Comparison of ENCODE assay signal across 8 cellular contexts in the genomic region with DNA sequence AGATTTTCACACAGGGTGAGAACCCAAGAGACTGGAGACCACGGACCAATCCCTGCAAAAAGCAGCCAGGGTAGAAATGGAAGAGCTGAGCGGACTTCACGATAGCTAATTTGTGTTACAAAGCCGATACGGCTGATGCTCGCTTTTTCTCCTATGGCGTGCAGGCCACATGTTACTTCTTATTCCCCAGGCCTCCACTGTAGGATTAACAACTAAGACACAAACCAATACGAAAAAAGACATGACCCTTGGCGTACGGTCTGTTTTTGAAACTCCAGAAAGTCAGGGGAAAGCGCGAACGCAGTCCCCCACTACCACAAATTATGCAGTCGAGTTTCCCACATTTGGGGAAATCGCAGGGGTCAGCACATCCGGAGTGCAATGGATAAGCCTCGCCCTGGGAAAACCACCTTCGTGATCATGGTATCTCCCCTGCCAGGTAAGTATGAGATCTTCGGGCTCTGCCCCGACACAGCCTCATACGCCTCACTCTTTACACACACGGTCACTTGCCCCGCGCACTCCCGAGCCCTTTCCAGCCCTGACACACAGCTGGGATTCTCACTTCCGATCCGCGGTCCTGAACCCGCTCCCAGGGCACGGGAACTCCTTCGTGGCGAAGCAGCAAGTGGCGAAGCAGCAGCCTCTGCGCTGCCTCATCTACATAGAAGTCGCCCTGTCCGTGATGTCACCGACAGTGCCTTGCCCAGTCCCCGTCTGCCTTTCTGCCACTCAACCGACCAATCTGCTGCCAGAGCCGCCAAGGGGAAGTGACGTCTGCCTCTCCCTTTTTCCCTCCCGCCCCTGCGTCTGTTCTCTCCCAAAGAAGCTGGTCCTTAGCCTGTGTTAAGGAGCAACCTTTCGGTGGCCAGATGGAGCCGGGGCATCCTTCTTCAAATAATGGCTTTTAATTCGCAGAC. TPM values are rescaled to one million over a fixed set of nuclear protein-coding genes. Genes with fewer than 3 reads are reported as not detected.
DNase-seq lines count a peak whose midpoint lies in the region; ATAC-seq, FAIRE-seq and TF ChIP-seq lines count a peak whose summit lies in the region.
"Not testable (repeated sequence)": the region's sequence is repeated elsewhere in the genome, so short reads cannot be mapped to it uniquely, and the experiment has no call there.

Gene RNU1-3, minus strand, starts transcription at position 447 of the 920 bp plus-strand sequence.

- FAIRE-seq in endometrium (lab: Jason Lieb, UNC), result peak; percentile 99

- CTCF ChIA-PET in activated CD8-positive, alpha-beta memory T cell treated with anti-CD3 and anti-CD28 coated beads for 36 hours (lab: Charles Lee), result not testable (repeated sequence)

- ATAC-seq in GM18520 (IDR thresholded peaks at IDR 0.05; ENCODE audit: unreplicated experiment), result peak; percentile 95
- peak; percentile 95 for ATAC-seq in GM21447 (IDR thresholded peaks at IDR 0.05; ENCODE audit: unreplicated experiment)
- peak; percentile 76 for ATAC-seq in HG02884 (IDR thresholded peaks at IDR 0.05; ENCODE audit: unreplicated experiment)
- peak; percentile 92 for ATAC-seq in HG03520 (IDR thresholded peaks at IDR 0.05; ENCODE audit: unreplicated experiment)
- peak; percentile 98 for ATAC-seq in upper lobe of right lung

- not testable (repeated sequence) for H3K4me3 ChIP-seq in upper lobe of right lung

- POLR2A ChIA-PET in activated CD8-positive, alpha-beta memory T cell treated with anti-CD3 and anti-CD28 coated beads for 36 hours (lab: Charles Lee), result not testable (repeated sequence)

- intact Hi-C loops in upper lobe of right lung (cut with DNase I), result not testable (repeated sequence)

- TF ChIP-seq CTCF in upper lobe of right lung (IDR thresholded peaks at IDR 0.05), result not testable (repeated sequence)

- not testable (repeated sequence) for DNase-seq in mesenteric fat pad (ENCODE audit: low spot score); upper lobe of right lung

- H3K9me3 ChIP-seq in upper lobe of right lung, result not testable (repeated sequence)

- not testable (repeated sequence) for H3K36me3 ChIP-seq in upper lobe of right lung

- H3K27me3 ChIP-seq in upper lobe of right lung, result not testable (repeated sequence)

- not testable (repeated sequence) for H3K27ac ChIP-seq in upper lobe of right lung

- not testable (repeated sequence) for H3K4me1 ChIP-seq in upper lobe of right lung

RNA-seq across cellular contexts. Expression of gene RNU1-3, which starts in this region (rescaled TPM):
- total RNA-seq in activated CD8-positive, alpha-beta memory T cell treated with anti-CD3 and anti-CD28 coated beads for 36 hours, result 1,000 to 10,000 TPM in 1 of 2 experiments, 100 to 1,000 TPM in 1; 907 to 1,003 TPM
- total RNA-seq in mesenteric fat pad, result 6,165 TPM
- total RNA-seq in upper lobe of right lung, result 6,622 TPM
